ENCODE assay signal across 10 cellular contexts in the genomic region with DNA sequence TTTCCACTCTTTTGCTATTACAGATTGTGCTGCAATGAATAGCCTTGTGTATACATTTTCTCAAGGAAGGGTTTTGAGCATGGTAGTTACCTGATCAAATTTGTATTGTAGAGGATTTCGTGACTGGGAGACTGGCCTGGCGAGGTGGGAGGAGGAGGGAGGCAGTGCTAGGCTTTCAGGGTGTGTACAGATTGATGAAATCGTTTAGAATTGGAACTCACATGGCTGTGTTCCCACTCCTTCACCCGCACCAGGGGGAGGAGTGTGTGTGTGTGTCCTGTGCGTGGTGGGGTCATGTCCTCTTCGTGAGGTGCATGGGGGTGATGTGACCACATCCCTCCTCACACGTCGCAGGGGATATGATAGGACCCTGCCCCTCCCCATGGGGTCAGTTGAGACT. TPM values are rescaled to one million over a fixed set of nuclear protein-coding genes. Genes with fewer than 3 reads are reported as not detected.
A peak's percentile ranks its signal among the peaks of the same experiment; 100 is the strongest.
DNase-seq lines count a peak whose midpoint lies in the region; ATAC-seq and TF ChIP-seq lines count a peak whose summit lies in the region.
"Had no signal": no experiment of that assay in that cellular context is flagged by ENCODE, and none has a peak within 500 bp of the region (broad histone marks: within the 10 kb centered on the region; RNA-seq: fewer than 3 reads in every experiment).

No MANE protein-coding gene starts in this region.

- H3K79me2 ChIP-seq in Karpas-422 (ENCODE audit: low read length) = no peaks in the 10 kb centered on the region

- no peak overlapping the region for H3K27ac Mint-ChIP-seq in CD8-positive, alpha-beta T cell
- H3K27ac Mint-ChIP-seq in osteocyte (ENCODE audit: unreplicated experiment) = no peak overlapping the region

- H3K4me3 ChIP-seq in CD8-positive, alpha-beta T cell (ENCODE audit: low read depth, low read length) = no peak overlapping the region
- peak overlapping the region; percentile 43 for H3K4me3 ChIP-seq in NT2/D1 (ENCODE audit: insufficient read length, low read depth)
- peak overlapping the region; percentile 28 to 76 (median 65) for H3K4me3 ChIP-seq in esophagus squamous epithelium
- H3K4me3 ChIP-seq in Karpas-422 (ENCODE audit: low read length) = no peak overlapping the region
- H3K4me3 ChIP-seq in testis = no peak overlapping the region

- CTCF ChIA-PET in CD8-positive, alpha-beta T cell (lab: Charles Lee) = no interaction called here

- peaks cover 17% of the 10 kb centered on the region for H3K4me1 Mint-ChIP-seq in CD8-positive, alpha-beta T cell (ENCODE audit: low read depth)
- peaks cover 17% of the 10 kb centered on the region for H3K4me1 Mint-ChIP-seq in osteocyte (ENCODE audit: unreplicated experiment)

- H2AFZ ChIP-seq in Karpas-422 (ENCODE audit: low read length) = no peak overlapping the region

- ATAC-seq in CD8-positive, alpha-beta T cell = no peak
- no peak for ATAC-seq in GM21360 (IDR thresholded peaks at IDR 0.05; ENCODE audit: unreplicated experiment)
- ATAC-seq in GM18858 (IDR thresholded peaks at IDR 0.05; ENCODE audit: unreplicated experiment) = no peak

- TF ChIP-seq CTCF in CD8-positive, alpha-beta T cell (IDR thresholded peaks at IDR 0.05) = no peak
- no peak for TF ChIP-seq CTCF in esophagus squamous epithelium (IDR thresholded peaks at IDR 0.05)
- TF ChIP-seq CTCF in osteocyte (IDR thresholded peaks at IDR 0.05) = no peak
- TF ChIP-seq CTCF in testis (IDR thresholded peaks at IDR 0.05) = no peak

- H3K9me3 Mint-ChIP-seq in CD8-positive, alpha-beta T cell = no peaks in the 10 kb centered on the region
- H3K9me3 Mint-ChIP-seq in osteocyte (ENCODE audit: unreplicated experiment) = no peaks in the 10 kb centered on the region

- peaks cover 12% of the 10 kb centered on the region for H3K4me1 ChIP-seq in CD8-positive, alpha-beta T cell (ENCODE audit: insufficient read depth, low read length)
- H3K4me1 ChIP-seq in NT2/D1 (ENCODE audit: insufficient read depth, insufficient read length) = peaks cover 7% of the 10 kb centered on the region
- H3K4me1 ChIP-seq in esophagus squamous epithelium = peaks cover 15 to 31% (median 22%) of the 10 kb centered on the region in 3 donors
- H3K4me1 ChIP-seq in Karpas-422 (ENCODE audit: low read length) = peaks cover 28% of the 10 kb centered on the region
- H3K4me1 ChIP-seq in testis = no peaks in the 10 kb centered on the region

- peaks cover 13% of the 10 kb centered on the region for H3K27me3 Mint-ChIP-seq in CD8-positive, alpha-beta T cell (ENCODE audit: low read depth)
- peaks cover 12% of the 10 kb centered on the region for H3K27me3 Mint-ChIP-seq in osteocyte (ENCODE audit: unreplicated experiment)

- no peaks in the 10 kb centered on the region for H4K20me1 ChIP-seq in Karpas-422 (ENCODE audit: insufficient read depth, low read depth, low read length)

- 38 to 42% methylated on average over 7 to 8 of the region's 8 CpGs for WGBS in esophagus squamous epithelium, 2 donors
- WGBS in testis, 2 donors = 57 to 58% methylated on average over 8 of the region's 8 CpGs

- no peaks in the 10 kb centered on the region for H3K9me3 ChIP-seq in CD8-positive, alpha-beta T cell (ENCODE audit: low read length)
- H3K9me3 ChIP-seq in NT2/D1 (ENCODE audit: insufficient read depth, low read length) (no peaks in the 10 kb centered on the region), esophagus squamous epithelium (no peaks in the 10 kb centered on the region), Karpas-422 (ENCODE audit: low read length) (no peaks in the 10 kb centered on the region), testis (no peaks in the 10 kb centered on the region)
- H3K9me3 ChIP-seq: adrenal gland had no signal

- H3K36me3 Mint-ChIP-seq in CD8-positive, alpha-beta T cell = peaks cover 16% of the 10 kb centered on the region
- H3K36me3 Mint-ChIP-seq in osteocyte (ENCODE audit: unreplicated experiment) = peaks cover 3% of the 10 kb centered on the region

- H3K4me3 Mint-ChIP-seq in CD8-positive, alpha-beta T cell = peak overlapping the region; percentile 54
- H3K4me3 Mint-ChIP-seq in osteocyte (ENCODE audit: unreplicated experiment) = peak overlapping the region; percentile 63

- no peaks in the 10 kb centered on the region for H3K36me3 ChIP-seq in CD8-positive, alpha-beta T cell (ENCODE audit: insufficient read depth, low read length)
- H3K36me3 ChIP-seq in NT2/D1 (ENCODE audit: insufficient read depth, insufficient read length, low read length) (peaks cover 7% of the 10 kb centered on the region), esophagus squamous epithelium (peaks cover 0 to 21% (median 0%) of the 10 kb centered on the region in 3 donors), Karpas-422 (ENCODE audit: insufficient read depth, low read length) (no peaks in the 10 kb centered on the region), testis (ENCODE audit: low read depth, missing control alignments) (no peaks in the 10 kb centered on the region)
- H3K36me3 ChIP-seq: adrenal gland had no signal

- POLR2A ChIA-PET in CD8-positive, alpha-beta T cell (lab: Charles Lee) = no interaction called here

- DNase-seq in CD8-positive, alpha-beta T cell = no peak
- no peak for DNase-seq in NT2/D1 (ENCODE audit: low read depth, low spot score)
- DNase-seq in esophagus squamous epithelium (lab: John Stamatoyannopoulos, UW) = no peak
- no peak for DNase-seq in osteocyte (ENCODE audit: extremely low spot score, unreplicated experiment)
- DNase-seq in Karpas-422 = no peak
- DNase-seq in testis = no peak

- H3K9ac ChIP-seq in NT2/D1 (ENCODE audit: insufficient read length, low read depth) (peak overlapping the region; percentile 64), Karpas-422 (ENCODE audit: low read length) (no peak overlapping the region)

- H3K27me3 ChIP-seq in CD8-positive, alpha-beta T cell (ENCODE audit: insufficient read depth, low read length) = no peaks in the 10 kb centered on the region
- H3K27me3 ChIP-seq in NT2/D1 (ENCODE audit: insufficient read depth, insufficient read length) = peaks cover 27% of the 10 kb centered on the region
- peaks cover 0 to 43% (median 1%) of the 10 kb centered on the region in 4 donors for H3K27me3 ChIP-seq in esophagus squamous epithelium
- H3K27me3 ChIP-seq in Karpas-422 (ENCODE audit: low read length) = no peaks in the 10 kb centered on the region
- no peaks in the 10 kb centered on the region for H3K27me3 ChIP-seq in testis

- intact Hi-C loops in CD8-positive, alpha-beta T cell (cut with DNase I, micrococcal nuclease) = loop anchor here in 1 of 2 experiments (2.0 kb wide), 1 partner anchor 14 kb away; no protein-coding TSS in a partner anchor
- intact Hi-C loops in esophagus squamous epithelium (cut with DNase I) (no loop called here), testis (cut with DNase I; ENCODE audit: low total_unique reads) (no loop called here)

- no peak overlapping the region for H3K4me2 ChIP-seq in Karpas-422 (ENCODE audit: low read depth, low read length, poor library complexity, severe bottlenecking)

- no peak for TF ChIP-seq POLR2A in esophagus squamous epithelium (IDR thresholded peaks at IDR 0.05)
- no peak for TF ChIP-seq POLR2A in testis (IDR thresholded peaks at IDR 0.05)

- H3K9me2 ChIP-seq in Karpas-422 (replicated peaks; ENCODE audit: insufficient read depth, low read length) = no peaks in the 10 kb centered on the region

- no peak overlapping the region for H3K27ac ChIP-seq in CD8-positive, alpha-beta T cell (ENCODE audit: low read depth, low read length)
- H3K27ac ChIP-seq in esophagus squamous epithelium (no peak overlapping the region), Karpas-422 (ENCODE audit: low read length) (no peak overlapping the region), testis (no peak overlapping the region)
- H3K27ac ChIP-seq: adrenal gland had no signal

RNA-seq across cellular contexts. Expression of a gene that starts 8.3 kb away (rescaled TPM):
- not detected for total RNA-seq in CD8-positive, alpha-beta T cell
- not detected for total RNA-seq in esophagus squamous epithelium
- not detected in 2 replicates for total RNA-seq in osteocyte
- total RNA-seq in Karpas-422 (2014; rRNA removed; shearing (Covaris generic); ENCODE audit: low replicate concordance) = not detected in 2 replicates
- total RNA-seq in testis = not detected
- not detected for polyA plus RNA-seq in testis (ENCODE audit: insufficient read depth, low read depth, low replicate concordance)
- total RNA-seq: adrenal gland had no signal
- polyA plus RNA-seq: small intestine had no signal

RNA-seq across cellular contexts. Expression of a gene that starts 19.3 kb away (rescaled TPM):
- total RNA-seq in CD8-positive, alpha-beta T cell = 1 to 10 TPM; 4.9 to 6.2 TPM
- total RNA-seq in esophagus squamous epithelium = 1 to 10 TPM; 5.9 to 9.5 (median 7.4) TPM
- total RNA-seq in osteocyte = 12.4 and 13.8 TPM in 2 replicates
- 6.4 and 13.5 TPM in 2 replicates for total RNA-seq in Karpas-422 (2014; rRNA removed; shearing (Covaris generic); ENCODE audit: low replicate concordance)
- 10 to 100 TPM; 25.6 to 31.2 TPM for total RNA-seq in testis
- 32.5 TPM for polyA plus RNA-seq in testis (ENCODE audit: insufficient read depth, low read depth, low replicate concordance)

RNA-seq across cellular contexts. Expression of a gene that starts 26.3 kb away (rescaled TPM):
- total RNA-seq in CD8-positive, alpha-beta T cell = not detected
- total RNA-seq in esophagus squamous epithelium (not detected), osteocyte (not detected in 2 replicates), testis (under 1 TPM; 0.56 to 0.79 TPM)
- total RNA-seq in Karpas-422 (2014; rRNA removed; shearing (Covaris generic); ENCODE audit: low replicate concordance) = not detected in 2 replicates
- 0.37 TPM for polyA plus RNA-seq in testis (ENCODE audit: insufficient read depth, low read depth, low replicate concordance)

RNA-seq across cellular contexts. Expression of a gene that starts 40.9 kb away (rescaled TPM):
- total RNA-seq in CD8-positive, alpha-beta T cell = not detected
- 1 to 10 TPM in 1 of 4 donors, under 1 TPM in 2, not detected in 1; 0.40 to 2.1 (median 0.44) TPM for total RNA-seq in esophagus squamous epithelium
- total RNA-seq in osteocyte = not detected in 2 replicates
- 0.07 TPM in 1 of 2 replicates, not detected in the other for total RNA-seq in Karpas-422 (2014; rRNA removed; shearing (Covaris generic); ENCODE audit: low replicate concordance)
- total RNA-seq in testis = 1 to 10 TPM; 3.0 to 5.7 TPM
- polyA plus RNA-seq in testis (ENCODE audit: insufficient read depth, low read depth, low replicate concordance) = 3.1 TPM

Comparison
In these comparisons a context has a peak if more than half of its experiments do, and no peak if none do; other contexts are left out.
1. H3K4me3 ChIP-seq: peak in NT2/D1 (single experiment) and esophagus squamous epithelium (4 of 4); none in CD8-positive, alpha-beta T cell (single experiment), Karpas-422 (single experiment) and testis (0 of 2).